ENCODE assay signal across 19 cellular contexts in genomic region chr9:68668127-68668526, GRCh38. TPM values are rescaled to one million over a fixed set of nuclear protein-coding genes. Genes with fewer than 3 reads are reported as not detected.
DNase-seq lines count a peak whose midpoint lies in the region; ATAC-seq and TF ChIP-seq lines count a peak whose summit lies in the region.
"Had no signal": no experiment of that assay in that cellular context is flagged by ENCODE, and none has a peak within 500 bp of the region (broad histone marks: within the 10 kb centered on the region; RNA-seq: fewer than 3 reads in every experiment).

No MANE protein-coding gene starts in this region.

- H3K9me3 ChIP-seq in HUES64 (ENCODE audit: insufficient read depth, low read depth, low read length) (no peaks in the 10 kb centered on the region), iPS-15b (ENCODE audit: control insufficient read depth, insufficient read depth, low read length) (no peaks in the 10 kb centered on the region), aorta (ENCODE audit: control insufficient read depth, low read length) (peaks cover 1% of the 10 kb centered on the region), right atrium auricular region (no peaks in the 10 kb centered on the region)
- H3K9me3 ChIP-seq: BLaER1, SJSA1 had no signal

- intact Hi-C loops in aorta (cut with DNase I) = no loop called here

- ATAC-seq in aorta (ENCODE audit: low FRiP score) = no peak
- ATAC-seq: CD8-positive, alpha-beta T cell had no signal

- TF ChIP-seq CTCF in GM10266 (IDR thresholded peaks at IDR 0.05; ENCODE audit: control insufficient read depth, insufficient read depth, low read depth, missing control alignments) (no peak), neural crest cell (conservative IDR thresholded peaks at IDR 0.05) (no peak), foreskin fibroblast (IDR thresholded peaks at IDR 0.05; ENCODE audit: low read depth, low read length) (no peak), right atrium auricular region (IDR thresholded peaks at IDR 0.05) (no peak)

- H3K4me3 ChIP-seq in HUES64 (ENCODE audit: low read length) = no peak overlapping the region
- H3K4me3 ChIP-seq in iPS-15b (ENCODE audit: low read depth, low read length) = peak overlapping the region; percentile 10
- H3K4me3 ChIP-seq in foreskin fibroblast (ENCODE audit: low read depth in 1 of 2, low read length in 2 of 2) = no peak overlapping the region
- H3K4me3 ChIP-seq in aorta (ENCODE audit: low read length in 2 of 2) = no peak overlapping the region
- no peak overlapping the region for H3K4me3 ChIP-seq in right atrium auricular region
- H3K4me3 ChIP-seq: BLaER1, SJSA1 had no signal

- H3K27ac ChIP-seq in HUES64 (ENCODE audit: low read depth, low read length) = 0 out of 2 replicates have a peak overlapping the region, but pooled peaks have one; percentile 18
- no peak overlapping the region for H3K27ac ChIP-seq in aorta (ENCODE audit: low read depth in 1 of 2, low read length in 2 of 2)
- H3K27ac ChIP-seq in right atrium auricular region = no peak overlapping the region
- H3K27ac ChIP-seq: BLaER1, SJSA1 had no signal

- no peak overlapping the region for H3K9ac ChIP-seq in HUES64 (ENCODE audit: low read depth, low read length)
- no peak overlapping the region for H3K9ac ChIP-seq in iPS-15b (ENCODE audit: low read depth, low read length)
- H3K9ac ChIP-seq: BLaER1 had no signal

- H3K9me3 Mint-ChIP-seq in neural crest cell = no peaks in the 10 kb centered on the region
- H3K9me3 Mint-ChIP-seq: CD8-positive, alpha-beta T cell had no signal

- H3K27me3 Mint-ChIP-seq in neural crest cell (ENCODE audit: low read depth) = no peaks in the 10 kb centered on the region

- peaks cover 46% of the 10 kb centered on the region for H3K4me1 Mint-ChIP-seq in neural crest cell

- H3K27me3 ChIP-seq in HUES64 (ENCODE audit: insufficient read depth, low read length) = no peaks in the 10 kb centered on the region
- H3K27me3 ChIP-seq in iPS-15b (ENCODE audit: control insufficient read depth, insufficient read depth, low read length) = no peaks in the 10 kb centered on the region
- H3K27me3 ChIP-seq in aorta (ENCODE audit: control insufficient read depth in 1 of 2, insufficient read depth in 2 of 2, low read length in 1 of 2) = no peaks in the 10 kb centered on the region
- H3K27me3 ChIP-seq in right atrium auricular region = no peaks in the 10 kb centered on the region
- H3K27me3 ChIP-seq: BLaER1, SJSA1 had no signal

- H3K4me3 Mint-ChIP-seq in neural crest cell = no peak overlapping the region
- H3K4me3 Mint-ChIP-seq: CD8-positive, alpha-beta T cell had no signal

- no peaks in the 10 kb centered on the region for H3K36me3 Mint-ChIP-seq in neural crest cell (ENCODE audit: low read depth)
- H3K36me3 Mint-ChIP-seq: CD8-positive, alpha-beta T cell had no signal

- H3K36me3 ChIP-seq in HUES64 (ENCODE audit: insufficient read depth, low read length) (no peaks in the 10 kb centered on the region), iPS-15b (ENCODE audit: control insufficient read depth, insufficient read depth, low read length) (no peaks in the 10 kb centered on the region), aorta (ENCODE audit: control insufficient read depth in 1 of 2, insufficient read depth in 2 of 2, low read length in 1 of 2) (no peaks in the 10 kb centered on the region), right atrium auricular region (no peaks in the 10 kb centered on the region)
- H3K36me3 ChIP-seq: BLaER1, SJSA1 had no signal

- 73% methylated on average over 1 of the region's 1 CpG for WGBS in HUES64
- WGBS in aorta, 2 donors = 87 to 97% methylated on average over 1 of the region's 1 CpG

- DNase-seq in GM10266 (ENCODE audit: extremely low spot score) (peak; percentile 20), neural crest cell (ENCODE audit: low read depth, low spot score) (no peak), foreskin fibroblast (no peak), NCI-H1694 (lab: John Stamatoyannopoulos, UW) (no peak), aorta (no peak), right atrium auricular region (ENCODE audit: low spot score) (no peak)
- DNase-seq: CD8-positive, alpha-beta T cell; GOT3; MV-4-11; NCI-H1417 treated with DMSO at 0.1 percent for 48 hours; NCI-H2081; NCI-H510A had no signal

- peaks cover 38% of the 10 kb centered on the region for H3K4me1 ChIP-seq in HUES64 (ENCODE audit: insufficient read depth, low read length)
- peaks cover 24% of the 10 kb centered on the region for H3K4me1 ChIP-seq in iPS-15b (ENCODE audit: control insufficient read depth, insufficient read depth, low read length)
- H3K4me1 ChIP-seq in aorta (ENCODE audit: control insufficient read depth in 1 of 2, insufficient read depth in 2 of 2, low read length in 2 of 2) = no peaks in the 10 kb centered on the region
- H3K4me1 ChIP-seq in right atrium auricular region = no peaks in the 10 kb centered on the region
- H3K4me1 ChIP-seq: BLaER1, SJSA1 had no signal

- H3K27ac Mint-ChIP-seq in neural crest cell (ENCODE audit: unreplicated experiment) = peak overlapping the region; percentile 79
- H3K27ac Mint-ChIP-seq: CD8-positive, alpha-beta T cell had no signal

RNA-seq across cellular contexts. Expression of gene PIP5K1B, which starts 36.9 kb away (rescaled TPM):
- 4.4 TPM for polyA plus RNA-seq in HUES64 (2013, experiment 1 of 2)
- polyA plus RNA-seq in HUES64 (2013, experiment 2 of 2) = 6.0 TPM
- total RNA-seq in neural crest cell = 5.9 and 6.5 TPM in 2 replicates
- 1 to 10 TPM; 8.2 to 8.8 TPM for total RNA-seq in aorta
- 10 to 100 TPM in 1 of 2 donors, under 1 TPM in 1; 0.82 to 14.5 TPM for polyA plus RNA-seq in aorta
- 10 to 100 TPM; 18.4 to 44.8 TPM for total RNA-seq in right atrium auricular region
- total RNA-seq: A172, HT1080, LHCN-M2, SJSA1 had no signal
